Comparison of ENCODE assay signal across 20 cellular contexts in genomic region chrX:1518512-1518911, GRCh38. TPM values are rescaled to one million over a fixed set of nuclear protein-coding genes. Genes with fewer than 3 reads are reported as not detected.
DNase-seq lines count a peak whose midpoint lies in the region; ATAC-seq, FAIRE-seq and TF ChIP-seq lines count a peak whose summit lies in the region.
"Had no signal": no experiment of that assay in that cellular context is flagged by ENCODE, and none has a peak within 500 bp of the region (broad histone marks: within the 10 kb centered on the region; RNA-seq: fewer than 3 reads in every experiment).

No MANE protein-coding gene starts in this region.

- no peaks in the 10 kb centered on the region for H4K20me1 ChIP-seq in K562 (replicated peaks; ENCODE audit: control insufficient read depth, insufficient read depth, low read length)

- H3K4me3 Mint-ChIP-seq in stimulated activated naive B cell treated with anti-CD40 and anti-IgM and Interleukin-4, amounts not matched to agents 10 μg/mL and 1 μg/mL and 100 μg/mL, for 72 hours: peak overlapping the region; percentile 22 to 60
- H3K4me3 Mint-ChIP-seq: neural crest cell had no signal

- no peak overlapping the region for H3K4me2 ChIP-seq in K562 (ENCODE audit: insufficient read depth, low read length)
- H3K4me2 ChIP-seq: PC-9 had no signal

- no peak overlapping the region for H3K27ac ChIP-seq in K562 (ENCODE audit: extremely low read depth, low read depth, low read length)
- H3K27ac ChIP-seq: PC-9, SJCRH30, transverse colon had no signal

- H3K9me3 Mint-ChIP-seq in stimulated activated naive B cell treated with anti-CD40 and anti-IgM and Interleukin-4, amounts not matched to agents 10 μg/mL and 1 μg/mL and 100 μg/mL, for 72 hours: peaks cover 16 to 31% of the 10 kb centered on the region in 2 donors

- no peak for ATAC-seq in K562
- ATAC-seq in stimulated activated naive B cell treated with anti-CD40 and anti-IgM and Interleukin-4, amounts not matched to agents 10 μg/mL and 1 μg/mL and 100 μg/mL, for 72 hours (replicated peaks): no peak

- H3K27ac Mint-ChIP-seq in stimulated activated naive B cell treated with anti-CD40 and anti-IgM and Interleukin-4, amounts not matched to agents 10 μg/mL and 1 μg/mL and 100 μg/mL, for 72 hours: peak overlapping the region; percentile 99

- H3K36me3 Mint-ChIP-seq in stimulated activated naive B cell treated with anti-CD40 and anti-IgM and Interleukin-4, amounts not matched to agents 10 μg/mL and 1 μg/mL and 100 μg/mL, for 72 hours: peaks cover 45 to 66% of the 10 kb centered on the region in 2 donors

- H3K4me1 ChIP-seq in K562 (replicated peaks in 1 of 2; ENCODE audit: control insufficient read depth in 2 of 2, insufficient read depth in 2 of 2, low read length in 2 of 2): no peaks in the 10 kb centered on the region; a peak in 1 of 5 replicates
- H3K4me1 ChIP-seq: SJCRH30, transverse colon had no signal

- no peak for TF ChIP-seq EP300 in K562 (IDR thresholded peaks at IDR 0.05; ENCODE audit: low read length)

- H3K4me3 ChIP-seq in K562: no peak overlapping the region
- H3K4me3 ChIP-seq: PC-9, SJCRH30, transverse colon had no signal

- WGBS in K562 (ENCODE audit: insufficient coverage, low coverage, missing lambda C conversion rate): no CpG with 5 or more reads among the region's 1 CpG

- no peaks in the 10 kb centered on the region for H3K9me3 ChIP-seq in K562 (replicated peaks; ENCODE audit: control insufficient read depth, insufficient read depth, low read depth, low read length)
- H3K9me3 ChIP-seq: SJCRH30 had no signal

- in situ Hi-C loops in K562 (cut with MboI): no loop called here

- intact Hi-C loops in K562 (cut with micrococcal nuclease): no loop called here

- FAIRE-seq in K562 (lab: Jason Lieb, UNC) (no peak), GM12891 (lab: Jason Lieb, UNC) (no peak)

- H3K9me1 ChIP-seq in K562 (ENCODE audit: control insufficient read depth, insufficient read depth, low read length): no peaks in the 10 kb centered on the region

- peaks cover 55 to 78% of the 10 kb centered on the region in 2 donors for H3K4me1 Mint-ChIP-seq in stimulated activated naive B cell treated with anti-CD40 and anti-IgM and Interleukin-4, amounts not matched to agents 10 μg/mL and 1 μg/mL and 100 μg/mL, for 72 hours
- H3K4me1 Mint-ChIP-seq: neural crest cell had no signal

- H3K27me3 Mint-ChIP-seq in stimulated activated naive B cell treated with anti-CD40 and anti-IgM and Interleukin-4, amounts not matched to agents 10 μg/mL and 1 μg/mL and 100 μg/mL, for 72 hours: no peaks in the 10 kb centered on the region

- H3K36me3 ChIP-seq in K562 (ENCODE audit: control insufficient read depth, insufficient read depth, low read length): no peaks in the 10 kb centered on the region
- H3K36me3 ChIP-seq: SJCRH30, transverse colon had no signal

- H3K9ac ChIP-seq in K562 (ENCODE audit: insufficient read depth in 1 of 2, low read depth in 2 of 2, low read length in 2 of 2): no peak overlapping the region

- BruUV-seq in K562 (replicated peaks; lab: Mats Ljungman, UMichigan): no TSS peak

- POLR2A ChIA-PET in K562 (lab: Yijun Ruan, JAX): no interaction called here

- H2AFZ ChIP-seq in K562 (ENCODE audit: low read depth, low read length): no peak overlapping the region
- H2AFZ ChIP-seq: PC-9 had no signal

- TF ChIP-seq POLR2A in K562 (conservative IDR thresholded peaks at IDR 0.05) (no peak), GM12891 (IDR thresholded peaks at IDR 0.05; ENCODE audit: low read depth, low read length) (no peak)

- CTCF ChIA-PET in K562 (lab: Yijun Ruan, JAX; ENCODE audit: low intra/inter-chr PET ratio): no interaction called here

- no peak for TF ChIP-seq CTCF in K562 (IDR thresholded peaks at IDR 0.05 in 2 of 3, conservative IDR thresholded peaks at IDR 0.05 in 1 of 3; ENCODE audit: insufficient read depth in 2 of 3, low read depth in 1 of 3, low read length in 3 of 3)

- peak; percentile 10 to 11 for DNase-seq in activated T-cell treated with anti-CD3 and anti-CD28 coated beads, Interleukin-2, amount 50 U/mL, for 48 hours
- DNase-seq in activated T-cell treated with anti-CD3 and anti-CD28 coated beads for 4 hours (no peak), MV-4-11 (lab: John Stamatoyannopoulos, UW) (peak; percentile 18), K562 (ENCODE audit: extremely low read depth in 1 of 4, low spot score in 3 of 4) (no peak), GM12891 (ENCODE audit: insufficient read length, low spot score) (no peak), ureter (ENCODE audit: low spot score) (no peak), HPDE6-E6E7 (ENCODE audit: extremely low spot score) (no peak)
- DNase-seq in stimulated activated naive B cell treated with anti-CD40 and anti-IgM and Interleukin-4, amounts not matched to agents 10 μg/mL and 1 μg/mL and 100 μg/mL, for 72 hours: no peak
- DNase-seq: ACHN; activated CD4-positive, alpha-beta T cell treated with anti-CD3 and anti-CD28 coated beads for 48 hours; foreskin melanocyte; H7; NCI-H1092; NCI-H524; PC-9; SJCRH30; stimulated activated naive CD4-positive, alpha-beta T cell; transverse colon had no signal

- TF ChIP-seq RAD21 in K562 (CRISPR knock-in tag; conservative IDR thresholded peaks at IDR 0.05 in 1 of 2, IDR thresholded peaks at IDR 0.05 in 1 of 2): no peak

- no peaks in the 10 kb centered on the region for H3K79me2 ChIP-seq in K562 (ENCODE audit: control insufficient read depth, insufficient read depth, low read length)

- no peaks in the 10 kb centered on the region for H3K27me3 ChIP-seq in K562 (ENCODE audit: control insufficient read depth in 2 of 2, insufficient read depth in 2 of 2, low read length in 2 of 2)
- H3K27me3 ChIP-seq: SJCRH30, transverse colon had no signal

TF ChIP-seq in K562, 482 proteins besides CTCF, POLR2A, EP300 and RAD21:
- TF ChIP-seq ZKSCAN1 (IDR thresholded peaks at IDR 0.05; ENCODE audit: low read depth, low read length): no peak
- TF ChIP-seq FOXP1 (CRISPR knock-in tag; IDR thresholded peaks at IDR 0.05): no peak
- TF ChIP-seq ZBTB33 (CRISPR knock-in tag; IDR thresholded peaks at IDR 0.05): peak; percentile 54

TF ChIP-seq in GM12891, 5 proteins besides CTCF, POLR2A, EP300 and RAD21:
- no peak for TF ChIP-seq SPI1 (IDR thresholded peaks at IDR 0.05; ENCODE audit: low read depth, low read length)
- no peak for TF ChIP-seq TAF1 (IDR thresholded peaks at IDR 0.05; ENCODE audit: low read depth, low read length)
- no peak for TF ChIP-seq POLR2AphosphoS5 (IDR thresholded peaks at IDR 0.05; ENCODE audit: low read depth, low read length)

RNA-seq across cellular contexts. Expression of gene P2RY8, which starts 18.5 kb away (rescaled TPM):
- 0.12 TPM in 1 of 2 replicates, not detected in the other for total RNA-seq in K562 (2011; cell fraction: chromatin; rRNA removed; ENCODE audit: low replicate concordance)
- total RNA-seq in K562 (2011; cell fraction: nucleolus; rRNA removed): 0.50 TPM in 1 of 2 replicates, not detected in the other
- not detected in 2 replicates for total RNA-seq in K562 (2011; cell fraction: nucleoplasm; rRNA removed)
- total RNA-seq in K562 (2014; rRNA removed) (0.08 and 0.09 TPM in 2 replicates), K562 (2014; rRNA removed; fragmentation: Illumina TruSeq; extraction: Trizol) (0.03 and 0.04 TPM in 2 replicates), K562 (2015; rRNA removed; fragmentation: Illumina TruSeq; extraction: Trizol) (0.57 and 0.69 TPM in 2 replicates), K562 (2021) (0.31 and 0.72 TPM in 2 replicates), ureter (3.4 TPM)
- polyA plus RNA-seq in K562 (2011; rRNA removed) (not detected in 2 replicates), K562 (2014; fragmentation: Illumina TruSeq; extraction: Trizol) (0.07 and 0.14 TPM in 2 replicates), K562 (2014; fragmentation: Nextera tagmentation; extraction: Ambion mirVana) (not detected), K562 (2014; rRNA removed) (0.04 and 0.07 TPM in 2 replicates)
- 0.03 and 0.06 TPM in 2 replicates for polyA plus RNA-seq in K562 (2011; cell fraction: cytosol; rRNA removed)
- 0.06 TPM in 1 of 2 replicates, not detected in the other for polyA plus RNA-seq in K562 (2011; cell fraction: nucleus; rRNA removed)
- 0.65 and 4.6 TPM in 2 replicates for polyA plus RNA-seq in K562 (2012)
- polyA minus RNA-seq in K562 (2011; rRNA and poly(A)+ RNA removed): not detected in 2 replicates
- not detected in 2 replicates for polyA minus RNA-seq in K562 (2011; cell fraction: cytosol; rRNA and poly(A)+ RNA removed)
- not detected in 2 replicates for polyA minus RNA-seq in K562 (2011; cell fraction: nucleus; rRNA and poly(A)+ RNA removed)
- 42.6 TPM for polyA plus RNA-seq in GM12891 (2012; ENCODE audit: low read depth, missing spikeins)
- total RNA-seq: epithelial cell of proximal tubule, neural crest cell, PC-9 had no signal

Comparison
In these comparisons a context has a peak if more than half of its experiments do, and no peak if none do; other contexts are left out.
1. DNase-seq: peak in activated T-cell treated with anti-CD3 and anti-CD28 coated beads, Interleukin-2, amount 50 U/mL, for 48 hours (2 of 2) and MV-4-11 (single experiment); none in activated T-cell treated with anti-CD3 and anti-CD28 coated beads for 4 hours (single experiment), K562 (0 of 4), stimulated activated naive B cell treated with anti-CD40 and anti-IgM and Interleukin-4, amounts not matched to agents 10 μg/mL and 1 μg/mL and 100 μg/mL, for 72 hours (single experiment), GM12891 (single experiment), ureter (single experiment) and HPDE6-E6E7 (single experiment).